ENCODE assay signal across 1 cellular context in the genomic region with DNA sequence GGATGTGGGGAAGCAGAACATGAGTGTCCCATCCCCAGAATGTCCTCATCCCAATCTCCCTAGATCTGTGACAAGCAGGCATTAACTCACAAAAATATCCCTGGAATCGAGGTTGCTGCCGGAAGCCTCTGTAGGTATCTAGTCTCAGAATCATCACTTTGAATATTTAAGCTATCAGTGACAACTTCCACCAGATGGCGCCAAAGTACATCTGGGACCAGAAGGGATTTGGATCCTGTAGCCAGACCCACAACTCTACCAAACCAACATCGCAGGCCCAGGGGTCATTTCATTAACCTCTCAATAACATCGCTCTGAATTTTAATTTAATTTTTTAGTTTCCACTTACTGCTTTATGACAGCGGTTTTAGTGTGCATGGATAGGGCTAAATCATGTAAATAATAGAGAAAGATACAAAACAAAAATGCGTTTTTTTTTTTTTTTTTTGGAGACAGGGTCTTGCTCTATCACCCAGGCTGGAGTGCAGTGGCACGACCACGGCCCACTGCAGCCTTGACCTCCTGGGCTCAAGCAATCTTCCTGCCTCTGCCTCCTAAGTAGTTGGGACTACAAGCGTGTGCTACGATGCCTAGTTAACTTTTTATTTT.
A peak's percentile ranks its signal among the peaks of the same experiment; 100 is the strongest.
TF ChIP-seq lines count a peak whose summit lies in the region.

No MANE protein-coding gene starts in this region.

TF ChIP-seq in HepG2, 621 proteins besides CTCF, POLR2A, EP300 and RAD21 (continued from another document):
- TF ChIP-seq, protein P1, sequence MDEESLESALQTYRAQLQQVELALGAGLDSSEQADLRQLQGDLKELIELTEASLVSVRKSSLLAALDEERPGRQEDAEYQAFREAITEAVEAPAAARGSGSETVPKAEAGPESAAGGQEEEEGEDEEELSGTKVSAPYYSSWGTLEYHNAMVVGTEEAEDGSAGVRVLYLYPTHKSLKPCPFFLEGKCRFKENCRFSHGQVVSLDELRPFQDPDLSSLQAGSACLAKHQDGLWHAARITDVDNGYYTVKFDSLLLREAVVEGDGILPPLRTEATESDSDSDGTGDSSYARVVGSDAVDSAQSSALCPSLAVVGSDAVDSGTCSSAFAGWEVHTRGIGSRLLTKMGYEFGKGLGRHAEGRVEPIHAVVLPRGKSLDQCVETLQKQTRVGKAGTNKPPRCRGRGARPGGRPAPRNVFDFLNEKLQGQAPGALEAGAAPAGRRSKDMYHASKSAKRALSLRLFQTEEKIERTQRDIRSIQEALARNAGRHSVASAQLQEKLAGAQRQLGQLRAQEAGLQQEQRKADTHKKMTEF (CRISPR knock-in tag; IDR thresholded peaks at IDR 0.05): no peak
- TF ChIP-seq ONECUT2 (CRISPR knock-in tag; IDR thresholded peaks at IDR 0.05) (no peak), ZFP1 (CRISPR knock-in tag; IDR thresholded peaks at IDR 0.05) (no peak), ZNF430 (CRISPR knock-in tag; IDR thresholded peaks at IDR 0.05) (no peak), ZNF781 (CRISPR knock-in tag; IDR thresholded peaks at IDR 0.05; ENCODE audit: borderline replicate concordance, not compliant biosample characterization) (no peak), ZNF563 (CRISPR knock-in tag; IDR thresholded peaks at IDR 0.05) (no peak), STAG1 (CRISPR knock-in tag; IDR thresholded peaks at IDR 0.05) (peak; percentile 70), ZFX (CRISPR knock-in tag; IDR thresholded peaks at IDR 0.05; ENCODE audit: low read depth) (0 out of 2 replicates have a peak, but pooled peaks have one; percentile 20)
- TF ChIP-seq, protein P2, sequence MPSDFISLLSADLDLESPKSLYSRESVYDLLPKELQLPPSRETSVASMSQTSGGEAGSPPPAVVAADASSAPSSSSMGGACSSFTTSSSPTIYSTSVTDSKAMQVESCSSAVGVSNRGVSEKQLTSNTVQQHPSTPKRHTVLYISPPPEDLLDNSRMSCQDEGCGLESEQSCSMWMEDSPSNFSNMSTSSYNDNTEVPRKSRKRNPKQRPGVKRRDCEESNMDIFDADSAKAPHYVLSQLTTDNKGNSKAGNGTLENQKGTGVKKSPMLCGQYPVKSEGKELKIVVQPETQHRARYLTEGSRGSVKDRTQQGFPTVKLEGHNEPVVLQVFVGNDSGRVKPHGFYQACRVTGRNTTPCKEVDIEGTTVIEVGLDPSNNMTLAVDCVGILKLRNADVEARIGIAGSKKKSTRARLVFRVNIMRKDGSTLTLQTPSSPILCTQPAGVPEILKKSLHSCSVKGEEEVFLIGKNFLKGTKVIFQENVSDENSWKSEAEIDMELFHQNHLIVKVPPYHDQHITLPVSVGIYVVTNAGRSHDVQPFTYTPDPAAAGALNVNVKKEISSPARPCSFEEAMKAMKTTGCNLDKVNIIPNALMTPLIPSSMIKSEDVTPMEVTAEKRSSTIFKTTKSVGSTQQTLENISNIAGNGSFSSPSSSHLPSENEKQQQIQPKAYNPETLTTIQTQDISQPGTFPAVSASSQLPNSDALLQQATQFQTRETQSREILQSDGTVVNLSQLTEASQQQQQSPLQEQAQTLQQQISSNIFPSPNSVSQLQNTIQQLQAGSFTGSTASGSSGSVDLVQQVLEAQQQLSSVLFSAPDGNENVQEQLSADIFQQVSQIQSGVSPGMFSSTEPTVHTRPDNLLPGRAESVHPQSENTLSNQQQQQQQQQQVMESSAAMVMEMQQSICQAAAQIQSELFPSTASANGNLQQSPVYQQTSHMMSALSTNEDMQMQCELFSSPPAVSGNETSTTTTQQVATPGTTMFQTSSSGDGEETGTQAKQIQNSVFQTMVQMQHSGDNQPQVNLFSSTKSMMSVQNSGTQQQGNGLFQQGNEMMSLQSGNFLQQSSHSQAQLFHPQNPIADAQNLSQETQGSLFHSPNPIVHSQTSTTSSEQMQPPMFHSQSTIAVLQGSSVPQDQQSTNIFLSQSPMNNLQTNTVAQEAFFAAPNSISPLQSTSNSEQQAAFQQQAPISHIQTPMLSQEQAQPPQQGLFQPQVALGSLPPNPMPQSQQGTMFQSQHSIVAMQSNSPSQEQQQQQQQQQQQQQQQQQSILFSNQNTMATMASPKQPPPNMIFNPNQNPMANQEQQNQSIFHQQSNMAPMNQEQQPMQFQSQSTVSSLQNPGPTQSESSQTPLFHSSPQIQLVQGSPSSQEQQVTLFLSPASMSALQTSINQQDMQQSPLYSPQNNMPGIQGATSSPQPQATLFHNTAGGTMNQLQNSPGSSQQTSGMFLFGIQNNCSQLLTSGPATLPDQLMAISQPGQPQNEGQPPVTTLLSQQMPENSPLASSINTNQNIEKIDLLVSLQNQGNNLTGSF (CRISPR knock-in tag; IDR thresholded peaks at IDR 0.05): no peak
- TF ChIP-seq, protein P3, sequence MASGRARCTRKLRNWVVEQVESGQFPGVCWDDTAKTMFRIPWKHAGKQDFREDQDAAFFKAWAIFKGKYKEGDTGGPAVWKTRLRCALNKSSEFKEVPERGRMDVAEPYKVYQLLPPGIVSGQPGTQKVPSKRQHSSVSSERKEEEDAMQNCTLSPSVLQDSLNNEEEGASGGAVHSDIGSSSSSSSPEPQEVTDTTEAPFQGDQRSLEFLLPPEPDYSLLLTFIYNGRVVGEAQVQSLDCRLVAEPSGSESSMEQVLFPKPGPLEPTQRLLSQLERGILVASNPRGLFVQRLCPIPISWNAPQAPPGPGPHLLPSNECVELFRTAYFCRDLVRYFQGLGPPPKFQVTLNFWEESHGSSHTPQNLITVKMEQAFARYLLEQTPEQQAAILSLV (CRISPR knock-in tag; IDR thresholded peaks at IDR 0.05; ENCODE audit: borderline replicate concordance): no peak
- TF ChIP-seq, protein P4, sequence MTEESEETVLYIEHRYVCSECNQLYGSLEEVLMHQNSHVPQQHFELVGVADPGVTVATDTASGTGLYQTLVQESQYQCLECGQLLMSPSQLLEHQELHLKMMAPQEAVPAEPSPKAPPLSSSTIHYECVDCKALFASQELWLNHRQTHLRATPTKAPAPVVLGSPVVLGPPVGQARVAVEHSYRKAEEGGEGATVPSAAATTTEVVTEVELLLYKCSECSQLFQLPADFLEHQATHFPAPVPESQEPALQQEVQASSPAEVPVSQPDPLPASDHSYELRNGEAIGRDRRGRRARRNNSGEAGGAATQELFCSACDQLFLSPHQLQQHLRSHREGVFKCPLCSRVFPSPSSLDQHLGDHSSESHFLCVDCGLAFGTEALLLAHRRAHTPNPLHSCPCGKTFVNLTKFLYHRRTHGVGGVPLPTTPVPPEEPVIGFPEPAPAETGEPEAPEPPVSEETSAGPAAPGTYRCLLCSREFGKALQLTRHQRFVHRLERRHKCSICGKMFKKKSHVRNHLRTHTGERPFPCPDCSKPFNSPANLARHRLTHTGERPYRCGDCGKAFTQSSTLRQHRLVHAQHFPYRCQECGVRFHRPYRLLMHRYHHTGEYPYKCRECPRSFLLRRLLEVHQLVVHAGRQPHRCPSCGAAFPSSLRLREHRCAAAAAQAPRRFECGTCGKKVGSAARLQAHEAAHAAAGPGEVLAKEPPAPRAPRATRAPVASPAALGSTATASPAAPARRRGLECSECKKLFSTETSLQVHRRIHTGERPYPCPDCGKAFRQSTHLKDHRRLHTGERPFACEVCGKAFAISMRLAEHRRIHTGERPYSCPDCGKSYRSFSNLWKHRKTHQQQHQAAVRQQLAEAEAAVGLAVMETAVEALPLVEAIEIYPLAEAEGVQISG (CRISPR knock-in tag; IDR thresholded peaks at IDR 0.05): 0 out of 2 replicates have a peak, but pooled peaks have one; percentile 20
- TF ChIP-seq, protein P5, sequence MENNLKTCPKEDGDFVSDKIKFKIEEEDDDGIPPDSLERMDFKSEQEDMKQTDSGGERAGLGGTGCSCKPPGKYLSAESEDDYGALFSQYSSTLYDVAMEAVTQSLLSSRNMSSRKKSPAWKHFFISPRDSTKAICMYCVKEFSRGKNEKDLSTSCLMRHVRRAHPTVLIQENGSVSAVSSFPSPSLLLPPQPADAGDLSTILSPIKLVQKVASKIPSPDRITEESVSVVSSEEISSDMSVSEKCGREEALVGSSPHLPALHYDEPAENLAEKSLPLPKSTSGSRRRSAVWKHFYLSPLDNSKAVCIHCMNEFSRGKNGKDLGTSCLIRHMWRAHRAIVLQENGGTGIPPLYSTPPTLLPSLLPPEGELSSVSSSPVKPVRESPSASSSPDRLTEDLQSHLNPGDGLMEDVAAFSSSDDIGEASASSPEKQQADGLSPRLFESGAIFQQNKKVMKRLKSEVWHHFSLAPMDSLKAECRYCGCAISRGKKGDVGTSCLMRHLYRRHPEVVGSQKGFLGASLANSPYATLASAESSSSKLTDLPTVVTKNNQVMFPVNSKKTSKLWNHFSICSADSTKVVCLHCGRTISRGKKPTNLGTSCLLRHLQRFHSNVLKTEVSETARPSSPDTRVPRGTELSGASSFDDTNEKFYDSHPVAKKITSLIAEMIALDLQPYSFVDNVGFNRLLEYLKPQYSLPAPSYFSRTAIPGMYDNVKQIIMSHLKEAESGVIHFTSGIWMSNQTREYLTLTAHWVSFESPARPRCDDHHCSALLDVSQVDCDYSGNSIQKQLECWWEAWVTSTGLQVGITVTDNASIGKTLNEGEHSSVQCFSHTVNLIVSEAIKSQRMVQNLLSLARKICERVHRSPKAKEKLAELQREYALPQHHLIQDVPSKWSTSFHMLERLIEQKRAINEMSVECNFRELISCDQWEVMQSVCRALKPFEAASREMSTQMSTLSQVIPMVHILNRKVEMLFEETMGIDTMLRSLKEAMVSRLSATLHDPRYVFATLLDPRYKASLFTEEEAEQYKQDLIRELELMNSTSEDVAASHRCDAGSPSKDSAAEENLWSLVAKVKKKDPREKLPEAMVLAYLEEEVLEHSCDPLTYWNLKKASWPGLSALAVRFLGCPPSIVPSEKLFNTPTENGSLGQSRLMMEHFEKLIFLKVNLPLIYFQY (CRISPR knock-in tag; IDR thresholded peaks at IDR 0.05; ENCODE audit: borderline replicate concordance): 0 out of 2 replicates have a peak, but pooled peaks have one; percentile 38
